ENCODE assay signal across 9 cellular contexts in genomic region chr16:68275611-68276191, GRCh38. TPM values are rescaled to one million over a fixed set of nuclear protein-coding genes. Genes with fewer than 3 reads are reported as not detected.
DNase-seq lines count a peak whose midpoint lies in the region; ATAC-seq, FAIRE-seq and TF ChIP-seq lines count a peak whose summit lies in the region.
"Had no signal": no experiment of that assay in that cellular context is flagged by ENCODE, and none has a peak within 500 bp of the region (broad histone marks: within the 10 kb centered on the region; RNA-seq: fewer than 3 reads in every experiment).

No MANE protein-coding gene starts in this region.

- TF ChIP-seq POLR2A in uterus (IDR thresholded peaks at IDR 0.05) = no peak

- peak overlapping the region; percentile 48 for H3K4me3 Mint-ChIP-seq in activated CD4-positive, alpha-beta T cell treated with anti-CD3 and anti-CD28 coated beads for 36 hours

- TF ChIP-seq CTCF in bronchial epithelial cell (IDR thresholded peaks at IDR 0.05; ENCODE audit: insufficient read depth, low read length, severe bottlenecking) (no peak), uterus (IDR thresholded peaks at IDR 0.05) (no peak)

- H3K27me3 ChIP-seq in bronchial epithelial cell (ENCODE audit: control insufficient read depth, insufficient read depth, low read length) = no peaks in the 10 kb centered on the region
- no peaks in the 10 kb centered on the region for H3K27me3 ChIP-seq in uterus

- H3K36me3 ChIP-seq in bronchial epithelial cell (ENCODE audit: control insufficient read depth, insufficient read depth, low read length) = peaks cover 4% of the 10 kb centered on the region
- H3K36me3 ChIP-seq in uterus = no peaks in the 10 kb centered on the region

- H3K4me3 ChIP-seq in bronchial epithelial cell (ENCODE audit: low read depth, low read length) = no peak overlapping the region
- H3K4me3 ChIP-seq in uterus = no peak overlapping the region
- H3K4me3 ChIP-seq: SK-N-MC had no signal

- H3K27ac ChIP-seq in uterus = no peak overlapping the region
- H3K27ac ChIP-seq: SK-N-MC had no signal

- CTCF ChIA-PET in activated CD4-positive, alpha-beta T cell treated with anti-CD3 and anti-CD28 coated beads for 36 hours (lab: Charles Lee) = interaction anchor here (0.6 to 22.1 kb wide), 8 partner anchors 11 to 51 kb away, joined by 3 to 517 read pairs (median 5); partner anchors contain the start of gene SLC7A6

- H3K4me1 ChIP-seq in uterus = no peaks in the 10 kb centered on the region

- H3K36me3 Mint-ChIP-seq in activated CD4-positive, alpha-beta T cell treated with anti-CD3 and anti-CD28 coated beads for 36 hours (ENCODE audit: low read depth) = peaks cover 56% of the 10 kb centered on the region

- POLR2A ChIA-PET in activated CD4-positive, alpha-beta T cell treated with anti-CD3 and anti-CD28 coated beads for 36 hours (lab: Charles Lee) = interaction anchor here (0.7 kb wide), 1 partner anchor 19 kb away, joined by 3 read pairs; no protein-coding TSS in a partner anchor

- H3K27me3 Mint-ChIP-seq in activated CD4-positive, alpha-beta T cell treated with anti-CD3 and anti-CD28 coated beads for 36 hours = no peaks in the 10 kb centered on the region

- intact Hi-C loops in activated CD4-positive, alpha-beta T cell treated with anti-CD3 and anti-CD28 coated beads for 36 hours (cut with DNase I, micrococcal nuclease) = loop anchor here (1.0 to 2.0 kb wide), 3 partner anchors 10 to 14 kb away; no protein-coding TSS in a partner anchor
- intact Hi-C loops in uterus (cut with DNase I; ENCODE audit: low total_unique reads) = no loop called here

- no peaks in the 10 kb centered on the region for H3K9me3 Mint-ChIP-seq in activated CD4-positive, alpha-beta T cell treated with anti-CD3 and anti-CD28 coated beads for 36 hours (ENCODE audit: low read depth)

- FAIRE-seq in bronchial epithelial cell (lab: Jason Lieb, UNC) = no peak

- ATAC-seq in activated CD4-positive, alpha-beta T cell treated with anti-CD3 and anti-CD28 coated beads for 36 hours = peak; percentile 75
- peak; percentile 50 for ATAC-seq in HG03095 (IDR thresholded peaks at IDR 0.05; ENCODE audit: unreplicated experiment)
- ATAC-seq in stimulated activated naive CD8-positive, alpha-beta T cell treated with anti-CD3 and anti-CD28 coated beads, Interleukin-15, Interleukin-2, amounts not matched to agents 100 U/mL and 50 U/mL, for 24 hours = peak; percentile 78

- peaks cover 76% of the 10 kb centered on the region for H3K4me1 Mint-ChIP-seq in activated CD4-positive, alpha-beta T cell treated with anti-CD3 and anti-CD28 coated beads for 36 hours

- H3K9me3 ChIP-seq in uterus = no peaks in the 10 kb centered on the region

- peak; percentile 62 for DNase-seq in activated CD4-positive, alpha-beta T cell treated with anti-CD3 and anti-CD28 coated beads for 36 hours
- no peak for DNase-seq in activated CD4-positive, alpha-beta T cell treated with anti-CD3 and anti-CD28 coated beads for 1 hour
- peak; percentile 85 for DNase-seq in OCI-M1 (lab: John Stamatoyannopoulos, UW)
- DNase-seq in bronchial epithelial cell (ENCODE audit: low read depth) = peak; percentile 88
- no peak for DNase-seq in stimulated activated naive CD8-positive, alpha-beta T cell treated with anti-CD3 and anti-CD28 coated beads, Interleukin-15, Interleukin-2, amounts not matched to agents 100 U/mL and 50 U/mL, for 24 hours
- no peak for DNase-seq in uterus
- no peak for DNase-seq in iPS-NIHi11 (ENCODE audit: low spot score)

- peak overlapping the region; percentile 97 for H3K27ac Mint-ChIP-seq in activated CD4-positive, alpha-beta T cell treated with anti-CD3 and anti-CD28 coated beads for 36 hours

RNA-seq across cellular contexts. Expression of gene SLC7A6, which starts 11.4 kb away (rescaled TPM):
- total RNA-seq in activated CD4-positive, alpha-beta T cell treated with anti-CD3 and anti-CD28 coated beads for 36 hours = 10 to 100 TPM; 55.7 to 58.7 TPM
- total RNA-seq in bronchial epithelial cell (9.1 and 19.7 TPM in 2 replicates), uterus (10 to 100 TPM in 2 of 4 donors, 1 to 10 TPM in 2; 6.8 to 40.0 (median 19.6) TPM)

RNA-seq across cellular contexts. Expression of gene PLA2G15, which starts 30.5 kb away (rescaled TPM):
- total RNA-seq in activated CD4-positive, alpha-beta T cell treated with anti-CD3 and anti-CD28 coated beads for 36 hours = 1 to 10 TPM; 6.0 to 7.0 TPM
- total RNA-seq in bronchial epithelial cell = 8.2 and 9.2 TPM in 2 replicates
- 10 to 100 TPM in 2 of 4 donors, 1 to 10 TPM in 1, under 1 TPM in 1; 0.51 to 22.3 (median 7.9) TPM for total RNA-seq in uterus

RNA-seq across cellular contexts. Expression of gene SLC7A6OS, which starts 35.0 kb away (rescaled TPM):
- total RNA-seq in activated CD4-positive, alpha-beta T cell treated with anti-CD3 and anti-CD28 coated beads for 36 hours = 10 to 100 TPM; 17.4 to 21.7 TPM
- total RNA-seq in bronchial epithelial cell = 17.4 and 19.3 TPM in 2 replicates
- 10 to 100 TPM in 2 of 4 donors, 1 to 10 TPM in 2; 7.6 to 18.9 (median 13.4) TPM for total RNA-seq in uterus

RNA-seq across cellular contexts. Expression of gene PRMT7, which starts 35.1 kb away (rescaled TPM):
- total RNA-seq in activated CD4-positive, alpha-beta T cell treated with anti-CD3 and anti-CD28 coated beads for 36 hours = 10 to 100 TPM; 62.7 to 70.7 TPM
- total RNA-seq in bronchial epithelial cell (23.9 and 36.9 TPM in 2 replicates), uterus (100 to 1,000 TPM in 1 of 4 donors, 10 to 100 TPM in 2, 1 to 10 TPM in 1; 8.2 to 111 (median 66.9) TPM)

RNA-seq across cellular contexts. Expression of gene ESRP2, which starts 39.8 kb away (rescaled TPM):
- total RNA-seq in activated CD4-positive, alpha-beta T cell treated with anti-CD3 and anti-CD28 coated beads for 36 hours = under 1 TPM; 0.58 to 0.85 TPM
- total RNA-seq in bronchial epithelial cell (49.0 and 95.2 TPM in 2 replicates), uterus (1 to 10 TPM in 1 of 4 donors, under 1 TPM in 3; 0.26 to 5.3 (median 0.50) TPM)

Comparison
In these comparisons a context has a peak if more than half of its experiments do, and no peak if none do; other contexts are left out.
1. DNase-seq: peak in activated CD4-positive, alpha-beta T cell treated with anti-CD3 and anti-CD28 coated beads for 36 hours (single experiment), OCI-M1 (single experiment) and bronchial epithelial cell (single experiment); none in activated CD4-positive, alpha-beta T cell treated with anti-CD3 and anti-CD28 coated beads for 1 hour (single experiment), stimulated activated naive CD8-positive, alpha-beta T cell treated with anti-CD3 and anti-CD28 coated beads, Interleukin-15, Interleukin-2, amounts not matched to agents 100 U/mL and 50 U/mL, for 24 hours (single experiment), uterus (0 of 2) and iPS-NIHi11 (single experiment).
2. Peak in every context shown above with its lines, with median percentiles within 50 percentile points of each other: ATAC-seq.